28 cellular contexts compared by ENCODE assay signal in genomic region chr18:44195394-44196140, GRCh38.
"Had no signal": no experiment of that assay in that cellular context is flagged by ENCODE, and none has a peak within 500 bp of the region (broad histone marks: within the 10 kb centered on the region; RNA-seq: fewer than 3 reads in every experiment).

No MANE protein-coding gene starts in this region.

- H3K4me2 ChIP-seq: PC-9 had no signal

- DNase-seq: activated CD4-positive, alpha-beta T cell treated with anti-CD3 and anti-CD28 coated beads, Interleukin-2, amount 10 ng/mL, durations not matched to agents 24 days and 14 days; activated CD4-positive, alpha-beta T cell treated with anti-CD3 and anti-CD28 coated beads, Interleukin-2, amount 50 U/mL, for 4 hours; activated CD8-positive, alpha-beta T cell treated with anti-CD3 and anti-CD28 coated beads for 36 hours; activated effector memory CD4-positive, alpha-beta T cell treated with anti-CD3 and anti-CD28 coated beads, Interleukin-2, amount 50 U/mL, for 16 hours; activated naive CD4-positive, alpha-beta T cell treated with Interleukin-2 at 50 U/mL for 16 hours; activated naive CD8-positive, alpha-beta T cell treated with anti-CD3 and anti-CD28 coated beads, Interleukin-2, amount 10 ng/mL, durations not matched to agents 7 days and 5 days; activated T-cell treated with anti-CD3 and anti-CD28 coated beads, Interleukin-2, amount 50 U/mL, for 1 hour; activated T-cell treated with anti-CD3 and anti-CD28 coated beads, Interleukin-2, amount 50 U/mL, for 72 hours; amygdala; NCI-H1048; NCI-H1105 treated with DMSO at 0.1 percent for 48 hours; NCI-H1436; NCI-H1694; NCI-H1930; NCI-H2081 treated with DMSO at 0.1 percent for 48 hours; NCI-H510A; NCI-H526; NK-92 treated with Interleukin-12 subunit alpha and Interleukin-12 subunit beta, amount 100 ng/mL, for 24 hours; PC-9; Right ventricle myocardium superior; SW 1271; T-helper 1 cell; T-helper 2 cell; T-helper 9 cell; WERI-Rb-1 had no signal

- H3K36me3 Mint-ChIP-seq: activated naive CD4-positive, alpha-beta T cell treated with anti-CD3 and anti-CD28 coated beads, Interleukin-2, amount 50 U/mL, for 24 hours; activated naive CD8-positive, alpha-beta T cell treated with anti-CD3 and anti-CD28 coated beads, Interleukin-2, amount 10 ng/mL, durations not matched to agents 7 days and 5 days had no signal

- H3K4me1 ChIP-seq: ascending aorta had no signal

- H2AFZ ChIP-seq: PC-9 had no signal

- H3K27me3 Mint-ChIP-seq: activated CD4-positive, alpha-beta T cell treated with anti-CD3 and anti-CD28 coated beads, Interleukin-2, amount 10 ng/mL, durations not matched to agents 24 days and 14 days; activated T-helper 17 cell treated with anti-CD3 and anti-CD28 coated beads, Interleukin-2, amount 50 U/mL, for 72 hours had no signal

- H3K4me3 ChIP-seq: ascending aorta, PC-9 had no signal

- H3K36me3 ChIP-seq: ascending aorta, WERI-Rb-1 had no signal

- H3K4me3 Mint-ChIP-seq: activated CD4-positive, alpha-beta T cell treated with anti-CD3 and anti-CD28 coated beads, Interleukin-2, amount 10 ng/mL, durations not matched to agents 24 days and 14 days; activated CD8-positive, alpha-beta T cell treated with anti-CD3 and anti-CD28 coated beads for 36 hours; activated naive CD4-positive, alpha-beta T cell treated with anti-CD3 and anti-CD28 coated beads, Interleukin-2, amount 50 U/mL, for 24 hours; activated naive CD8-positive, alpha-beta T cell treated with anti-CD3 and anti-CD28 coated beads, Interleukin-2, amount 10 ng/mL, durations not matched to agents 7 days and 5 days; activated T-cell treated with anti-CD3 and anti-CD28 coated beads, Interleukin-2, amount 50 U/mL, for 72 hours; activated T-helper 17 cell treated with anti-CD3 and anti-CD28 coated beads, Interleukin-2, amount 50 U/mL, for 72 hours had no signal

- H3K9me3 ChIP-seq: ascending aorta had no signal

- H3K27ac Mint-ChIP-seq: activated CD4-positive, alpha-beta T cell treated with anti-CD3 and anti-CD28 coated beads, Interleukin-2, amount 10 ng/mL, durations not matched to agents 24 days and 14 days; activated CD8-positive, alpha-beta T cell treated with anti-CD3 and anti-CD28 coated beads for 36 hours; activated naive CD4-positive, alpha-beta T cell treated with anti-CD3 and anti-CD28 coated beads, Interleukin-2, amount 50 U/mL, for 24 hours; activated naive CD8-positive, alpha-beta T cell treated with anti-CD3 and anti-CD28 coated beads, Interleukin-2, amount 10 ng/mL, durations not matched to agents 7 days and 5 days; activated T-cell treated with anti-CD3 and anti-CD28 coated beads, Interleukin-2, amount 50 U/mL, for 72 hours; activated T-helper 17 cell treated with anti-CD3 and anti-CD28 coated beads, Interleukin-2, amount 50 U/mL, for 72 hours had no signal

- H3K27ac ChIP-seq: ascending aorta, PC-9, WERI-Rb-1 had no signal

- ATAC-seq: activated CD8-positive, alpha-beta T cell treated with anti-CD3 and anti-CD28 coated beads for 36 hours; activated T-cell treated with anti-CD3 and anti-CD28 coated beads, Interleukin-2, amount 50 U/mL, for 72 hours; activated T-helper 17 cell treated with anti-CD3 and anti-CD28 coated beads, Interleukin-2, amount 50 U/mL, for 72 hours had no signal

- H3K9me3 Mint-ChIP-seq: activated CD4-positive, alpha-beta T cell treated with anti-CD3 and anti-CD28 coated beads, Interleukin-2, amount 10 ng/mL, durations not matched to agents 24 days and 14 days; activated naive CD8-positive, alpha-beta T cell treated with anti-CD3 and anti-CD28 coated beads, Interleukin-2, amount 10 ng/mL, durations not matched to agents 7 days and 5 days had no signal

- H3K27me3 ChIP-seq: ascending aorta had no signal

- H3K4me1 Mint-ChIP-seq: activated CD4-positive, alpha-beta T cell treated with anti-CD3 and anti-CD28 coated beads, Interleukin-2, amount 10 ng/mL, durations not matched to agents 24 days and 14 days; activated naive CD4-positive, alpha-beta T cell treated with anti-CD3 and anti-CD28 coated beads, Interleukin-2, amount 50 U/mL, for 24 hours; activated naive CD8-positive, alpha-beta T cell treated with anti-CD3 and anti-CD28 coated beads, Interleukin-2, amount 10 ng/mL, durations not matched to agents 7 days and 5 days; activated T-helper 17 cell treated with anti-CD3 and anti-CD28 coated beads, Interleukin-2, amount 50 U/mL, for 72 hours had no signal
